Comparison of ENCODE assay signal across 8 cellular contexts in the genomic region with DNA sequence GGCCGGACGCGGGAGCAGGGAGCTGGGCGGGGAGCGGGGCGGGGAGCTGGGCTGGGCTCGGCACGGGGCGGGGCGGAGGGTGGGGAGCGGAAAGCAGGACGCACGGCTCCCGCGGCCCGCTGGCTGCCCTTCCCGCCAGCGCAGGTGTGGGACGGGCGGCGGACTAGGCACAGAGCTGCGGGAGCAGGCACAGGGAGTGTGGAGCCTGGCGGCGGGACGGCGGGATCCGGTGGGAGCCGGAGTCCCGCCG. TPM values are rescaled to one million over a fixed set of nuclear protein-coding genes. Genes with fewer than 3 reads are reported as not detected.
DNase-seq lines count a peak whose midpoint lies in the region; ATAC-seq, FAIRE-seq and TF ChIP-seq lines count a peak whose summit lies in the region.

A gene (plus strand): TSS at position 125 of the 250 bp plus-strand sequence. CDS start 163 bp downstream, outside the sequence.

- peak; percentile 80 for DNase-seq in SHP77 treated with DMSO at 0.1 percent for 48 hours (lab: John Stamatoyannopoulos, UW)
- DNase-seq in SHP77 (lab: John Stamatoyannopoulos, UW), result no peak
- DNase-seq in HL-60 (ENCODE audit: low read depth in 1 of 2, low spot score in 1 of 2), result no peak
- DNase-seq in bronchial epithelial cell (ENCODE audit: low read depth), result no peak
- DNase-seq in mesenteric fat pad (ENCODE audit: low spot score), result no peak
- DNase-seq in cerebellar nuclear complex (lab: John Stamatoyannopoulos, UW), result no peak
- no peak for DNase-seq in iPS-NIHi11 (ENCODE audit: low spot score)

- H3K27me3 ChIP-seq in HL-60 (ENCODE audit: insufficient read depth, poor library complexity, severe bottlenecking) (no peaks in the 10 kb centered on the region), bronchial epithelial cell (ENCODE audit: control insufficient read depth, insufficient read depth, low read length) (no peaks in the 10 kb centered on the region)

- peak within 1 kb of the TSS; percentile 46 for H3K4me3 ChIP-seq in HL-60 (replicated peaks; ENCODE audit: insufficient read depth, low read length)
- H3K4me3 ChIP-seq in bronchial epithelial cell (ENCODE audit: low read depth, low read length), result peak within 1 kb of the TSS; percentile 66

- TF ChIP-seq CTCF in HL-60 (IDR thresholded peaks at IDR 0.05; ENCODE audit: insufficient read depth, low read length) (no peak), bronchial epithelial cell (IDR thresholded peaks at IDR 0.05; ENCODE audit: insufficient read depth, low read length, severe bottlenecking) (no peak)

- no peak for ATAC-seq in GM18498 (IDR thresholded peaks at IDR 0.05; ENCODE audit: unreplicated experiment)

- H3K36me3 ChIP-seq in bronchial epithelial cell (ENCODE audit: control insufficient read depth, insufficient read depth, low read length), result peaks cover 2% of the 10 kb centered on the region

- FAIRE-seq in bronchial epithelial cell (lab: Jason Lieb, UNC), result no peak

- peak within 1 kb of the TSS; percentile 99 for H3K27ac ChIP-seq in HL-60 (replicated peaks)

RNA-seq across cellular contexts. Expression of the gene that starts here (rescaled TPM):
- 66.1 and 91.1 TPM in 2 replicates for total RNA-seq in bronchial epithelial cell
- total RNA-seq in mesenteric fat pad, result 31.8 TPM
